In genomic region chr4:134327274-134328122, GRCh38 we compare ENCODE assay signal across 20 cellular contexts.
DNase-seq lines count a peak whose midpoint lies in the region; ATAC-seq and TF ChIP-seq lines count a peak whose summit lies in the region.
"Had no signal": no experiment of that assay in that cellular context is flagged by ENCODE, and none has a peak within 500 bp of the region (broad histone marks: within the 10 kb centered on the region; RNA-seq: fewer than 3 reads in every experiment).

No MANE protein-coding gene starts in this region.

- H3K4me2 ChIP-seq in osteoblast (ENCODE audit: insufficient read depth, low read length), result no peak overlapping the region

- no peaks in the 10 kb centered on the region for H3K79me2 ChIP-seq in osteoblast (ENCODE audit: insufficient read depth, low read length)

- DNase-seq in HuH-7 (ENCODE audit: low spot score) (peak; percentile 47), NCI-H446 treated with DMSO at 0.1 percent for 48 hours (lab: John Stamatoyannopoulos, UW) (peak; percentile 80), SHP77 treated with DMSO at 0.1 percent for 48 hours (lab: John Stamatoyannopoulos, UW) (peak; percentile 61), osteoblast (ENCODE audit: insufficient read length, low spot score, missing footprints) (peak; percentile 19), pons (ENCODE audit: low spot score) (no peak)
- DNase-seq in activated CD4-positive, alpha-beta T cell treated with anti-CD3 and anti-CD28 coated beads, Interleukin-2, amount 50 U/mL, for 1 hour, result no peak
- DNase-seq: Calu3, DMS153, EL, GF-D8, KG1, NCI-H1092, NCI-H1436, NCI-H2029 treated with DMSO at 0.1 percent for 48 hours, NCI-H2171, NCI-H774, Peyer's patch had no signal

- no peaks in the 10 kb centered on the region for H4K20me1 ChIP-seq in osteoblast (ENCODE audit: insufficient read depth, low read length)

- no peaks in the 10 kb centered on the region for H3K27me3 ChIP-seq in osteoblast (ENCODE audit: insufficient read depth, low read length)
- H3K27me3 ChIP-seq: Peyer's patch had no signal

- H3K36me3 ChIP-seq in osteoblast (ENCODE audit: insufficient read depth, low read length), result no peaks in the 10 kb centered on the region
- H3K36me3 ChIP-seq: Peyer's patch had no signal

- H3K4me1 ChIP-seq in osteoblast (ENCODE audit: insufficient read depth, low read length), result no peaks in the 10 kb centered on the region
- H3K4me1 ChIP-seq: Peyer's patch had no signal

- no peak overlapping the region for H3K4me3 ChIP-seq in osteoblast (ENCODE audit: insufficient read depth, low read length)
- H3K4me3 ChIP-seq: Peyer's patch had no signal

- TF ChIP-seq CTCF in osteoblast (IDR thresholded peaks at IDR 0.05; ENCODE audit: extremely low read depth, low read depth, low read length), result no peak

- no peak overlapping the region for H2AFZ ChIP-seq in osteoblast (ENCODE audit: low read length)

- ATAC-seq in HG03025 (IDR thresholded peaks at IDR 0.05; ENCODE audit: low FRiP score, unreplicated experiment) (no peak), GM21786 (IDR thresholded peaks at IDR 0.05; ENCODE audit: unreplicated experiment) (no peak)

- no peak overlapping the region for H3K27ac ChIP-seq in osteoblast (ENCODE audit: low read depth, low read length)
- H3K27ac ChIP-seq: C4-2B, Peyer's patch had no signal

- H3K9me3 ChIP-seq in osteoblast (ENCODE audit: low read depth, low read length), result peaks cover 2% of the 10 kb centered on the region
- H3K9me3 ChIP-seq: Peyer's patch had no signal

Comparison
In these comparisons a context has a peak if more than half of its experiments do, and no peak if none do; other contexts are left out.
1. DNase-seq: peak in HuH-7 (single experiment), NCI-H446 treated with DMSO at 0.1 percent for 48 hours (single experiment), SHP77 treated with DMSO at 0.1 percent for 48 hours (single experiment) and osteoblast (single experiment); none in pons (single experiment) and activated CD4-positive, alpha-beta T cell treated with anti-CD3 and anti-CD28 coated beads, Interleukin-2, amount 50 U/mL, for 1 hour (single experiment).